Comparison of ENCODE assay signal across 19 cellular contexts in genomic region chr2:22934789-22935188, GRCh38.
DNase-seq lines count a peak whose midpoint lies in the region; ATAC-seq, FAIRE-seq and TF ChIP-seq lines count a peak whose summit lies in the region.
"Had no signal": no experiment of that assay in that cellular context is flagged by ENCODE, and none has a peak within 500 bp of the region (broad histone marks: within the 10 kb centered on the region; RNA-seq: fewer than 3 reads in every experiment).

No MANE protein-coding gene starts in this region.

- H3K4me3 ChIP-seq in HepG2 (replicated peaks in 1 of 3; ENCODE audit: insufficient read depth in 1 of 3, low read depth in 2 of 3, low read length in 3 of 3) (no peak overlapping the region), small intestine (ENCODE audit: low read depth in 1 of 2, low read length in 2 of 2) (no peak overlapping the region)
- H3K4me3 ChIP-seq: GM23338 had no signal

- FAIRE-seq in HepG2 (lab: Jason Lieb, UNC) (no peak), small intestine (lab: Jason Lieb, UNC) (no peak)
- FAIRE-seq: GM12891, GM18507 had no signal

- intact Hi-C loops in HepG2 (cut with micrococcal nuclease; ENCODE audit: unreplicated experiment): no loop called here

- WGBS in HepG2 (ENCODE audit: low lambda C conversion rate): 32% methylated on average over 1 of the region's 1 CpG
- 19 to 55% (median 26%) methylated on average over 1 of the region's 1 CpG for WGBS in small intestine, 3 donors

- H3K36me3 ChIP-seq in HepG2 (replicated peaks in 1 of 2; ENCODE audit: control insufficient read depth in 1 of 2, insufficient read depth in 2 of 2, low read length in 2 of 2) (no peaks in the 10 kb centered on the region), small intestine (ENCODE audit: control insufficient read depth in 2 of 2, insufficient read depth in 2 of 2, low read length in 2 of 2) (no peaks in the 10 kb centered on the region)

- BruUV-seq in HepG2 (replicated peaks; lab: Mats Ljungman, UMichigan): no TSS peak

- no peaks in the 10 kb centered on the region for H3K79me2 ChIP-seq in HepG2 (ENCODE audit: insufficient read depth, low read length)

- in situ Hi-C loops in HepG2 (cut with HindIII; ENCODE audit: extremely low pct_ligation_motif_present, low pct_unique_long_range_greater_than_20kb): no loop called here

- TF ChIP-seq POLR2A in HepG2 (IDR thresholded peaks at IDR 0.05; ENCODE audit: insufficient read depth in 1 of 2, low read depth in 2 of 2, low read length in 2 of 2): no peak

- TF ChIP-seq RAD21 in HepG2 (CRISPR knock-in tag; IDR thresholded peaks at IDR 0.05): no peak

- H3K9ac ChIP-seq in HepG2 (ENCODE audit: insufficient read depth, low read depth, low read length): no peak overlapping the region

- H4K20me1 ChIP-seq in HepG2 (ENCODE audit: insufficient read depth, low read length): no peaks in the 10 kb centered on the region

- TF ChIP-seq EP300 in HepG2 (IDR thresholded peaks at IDR 0.05; ENCODE audit: low read depth in 2 of 2, low read length in 2 of 2) (no peak), HepG2 (CRISPR knock-in tag; IDR thresholded peaks at IDR 0.05; ENCODE audit: borderline replicate concordance) (no peak)

- H3K4me3 Mint-ChIP-seq in activated T-cell treated with anti-CD3 and anti-CD28 coated beads, Interleukin-2, amount 50 U/mL, for 72 hours: no peak overlapping the region
- H3K4me3 Mint-ChIP-seq: CD4-positive, alpha-beta memory T cell; GM23338; H9 had no signal

- H3K9me3 Mint-ChIP-seq in activated T-cell treated with anti-CD3 and anti-CD28 coated beads, Interleukin-2, amount 50 U/mL, for 72 hours: no peaks in the 10 kb centered on the region
- H3K9me3 Mint-ChIP-seq: GM23338, H9 had no signal

- no peaks in the 10 kb centered on the region for H3K27me3 Mint-ChIP-seq in activated T-cell treated with anti-CD3 and anti-CD28 coated beads, Interleukin-2, amount 50 U/mL, for 72 hours (ENCODE audit: low read depth)

- H3K27me3 ChIP-seq in HepG2 (ENCODE audit: control insufficient read depth in 1 of 2, insufficient read depth in 2 of 2, low read length in 2 of 2) (no peaks in the 10 kb centered on the region), small intestine (ENCODE audit: control insufficient read depth in 2 of 2, insufficient read depth in 2 of 2, low read length in 2 of 2) (no peaks in the 10 kb centered on the region)

- no peak overlapping the region for H2AFZ ChIP-seq in HepG2 (ENCODE audit: low read length)
- H2AFZ ChIP-seq: GM23338 had no signal

- H3K27ac ChIP-seq in HepG2 (ENCODE audit: extremely low read length, insufficient read depth, low read length): no peak overlapping the region
- H3K27ac ChIP-seq in small intestine (ENCODE audit: low read depth in 1 of 2, low read length in 1 of 2): no peak overlapping the region

- H3K27ac Mint-ChIP-seq in activated T-cell treated with anti-CD3 and anti-CD28 coated beads, Interleukin-2, amount 50 U/mL, for 72 hours: no peak overlapping the region
- H3K27ac Mint-ChIP-seq: CD4-positive, alpha-beta memory T cell; GM23338; H9 had no signal

- CTCF ChIA-PET in HepG2 (lab: Yijun Ruan, JAX; ENCODE audit: low intra/inter-chr PET ratio, low total read pairs): no interaction called here

- no peak overlapping the region for H3K4me2 ChIP-seq in HepG2 (ENCODE audit: low read depth, low read length)
- H3K4me2 ChIP-seq: GM23338 had no signal

- ATAC-seq in HepG2: no peak
- no peak for ATAC-seq in activated T-cell treated with anti-CD3 and anti-CD28 coated beads, Interleukin-2, amount 50 U/mL, for 72 hours (replicated peaks in 1 of 2)
- ATAC-seq: GM23338, HCT116 had no signal

- peaks cover 19% of the 10 kb centered on the region; the same call in 1 of the 2 replicates for H3K9me3 ChIP-seq in HepG2 (ENCODE audit: low read length)
- no peaks in the 10 kb centered on the region for H3K9me3 ChIP-seq in small intestine (ENCODE audit: control insufficient read depth, low read depth)

- H3K4me1 ChIP-seq in HepG2 (ENCODE audit: insufficient read depth, low read length) (no peaks in the 10 kb centered on the region), small intestine (ENCODE audit: control insufficient read depth in 2 of 2, insufficient read depth in 1 of 2, low read depth in 1 of 2, low read length in 1 of 2) (peaks cover 0 to 2% of the 10 kb centered on the region in 2 donors)

- H3K4me1 Mint-ChIP-seq in activated T-cell treated with anti-CD3 and anti-CD28 coated beads, Interleukin-2, amount 50 U/mL, for 72 hours (ENCODE audit: low read depth): no peaks in the 10 kb centered on the region
- H3K4me1 Mint-ChIP-seq: CD4-positive, alpha-beta memory T cell; GM23338; H9 had no signal

- POLR2A ChIA-PET in HepG2 (lab: Yijun Ruan, JAX): no interaction called here

- DNase-seq in DMS 273 treated with DMSO at 0.1 percent for 48 hours (lab: John Stamatoyannopoulos, UW) (peak; percentile 46), NCI-H2171 (lab: John Stamatoyannopoulos, UW) (peak; percentile 4), HepG2 (ENCODE audit: low spot score) (no peak), small intestine (peak; percentile 89), NCI-H128 (lab: John Stamatoyannopoulos, UW; ENCODE audit: unreplicated experiment) (no peak), DMS153 treated with DMSO at 0.1 percent for 48 hours (lab: John Stamatoyannopoulos, UW; ENCODE audit: unreplicated experiment) (no peak)
- no peak for DNase-seq in activated T-cell treated with anti-CD3 and anti-CD28 coated beads, Interleukin-2, amount 50 U/mL, for 72 hours
- DNase-seq: C1 segment of cervical spinal cord; Calu3; CD4-positive, alpha-beta memory T cell; COR-L47; DMS53; DMS79 treated with DMSO at 0.1 percent for 48 hours; GF-D8; H9 had no signal

- no peaks in the 10 kb centered on the region for H3K36me3 Mint-ChIP-seq in activated T-cell treated with anti-CD3 and anti-CD28 coated beads, Interleukin-2, amount 50 U/mL, for 72 hours (ENCODE audit: insufficient read depth in 2 of 2)
- H3K36me3 Mint-ChIP-seq: CD4-positive, alpha-beta memory T cell had no signal

- no peak for TF ChIP-seq CTCF in HepG2 (CRISPR knock-in tag; IDR thresholded peaks at IDR 0.05)

TF ChIP-seq in HepG2, 621 proteins besides CTCF, POLR2A, EP300 and RAD21:
- TF ChIP-seq CEBPB (IDR thresholded peaks at IDR 0.05; ENCODE audit: borderline replicate concordance, low read depth, low read length): peak; percentile 65; the same call in 1 of the 2 replicates
- no peak for TF ChIP-seq GATAD2A (CRISPR knock-in tag; IDR thresholded peaks at IDR 0.05)
TF ChIP-seq in HepG2: peak in this region for 1.

Comparison
In these comparisons a context has a peak if more than half of its experiments do, and no peak if none do; other contexts are left out.
1. DNase-seq: peak in DMS 273 treated with DMSO at 0.1 percent for 48 hours (single experiment), NCI-H2171 (single experiment) and small intestine (single experiment); none in HepG2 (single experiment), activated T-cell treated with anti-CD3 and anti-CD28 coated beads, Interleukin-2, amount 50 U/mL, for 72 hours (0 of 2), NCI-H128 (single experiment) and DMS153 treated with DMSO at 0.1 percent for 48 hours (single experiment).